In genomic region chr20:2692036-2692885, GRCh38 we compare ENCODE assay signal across 9 cellular contexts. TPM values are rescaled to one million over a fixed set of nuclear protein-coding genes. Genes with fewer than 3 reads are reported as not detected.
DNase-seq lines count a peak whose midpoint lies in the region; ATAC-seq, FAIRE-seq and TF ChIP-seq lines count a peak whose summit lies in the region.
"Had no signal": no experiment of that assay in that cellular context is flagged by ENCODE, and none has a peak within 500 bp of the region (broad histone marks: within the 10 kb centered on the region; RNA-seq: fewer than 3 reads in every experiment).

Gene EBF4, plus strand, starts transcription at chr20:2692780. Its CDS starts 866 bp downstream, at chr20:2693646.

- no peaks in the 10 kb centered on the region for H3K79me2 ChIP-seq in Karpas-422 (ENCODE audit: low read length)
- H3K79me2 ChIP-seq in fibroblast of lung (ENCODE audit: control insufficient read depth, insufficient read depth, low read length), result no peaks in the 10 kb centered on the region

- H3K27ac ChIP-seq in Karpas-422 (ENCODE audit: low read length) (no peak within 1 kb of the TSS), fibroblast of lung (ENCODE audit: insufficient read depth, low read length) (no peak within 1 kb of the TSS), vagina (peak within 1 kb of the TSS; percentile 82)
- no peak within 1 kb of the TSS for H3K27ac ChIP-seq in naive thymus-derived CD4-positive, alpha-beta T cell (ENCODE audit: low read depth, low read length)
- H3K27ac ChIP-seq: KMS-11 had no signal

- H2AFZ ChIP-seq in Karpas-422 (ENCODE audit: low read length), result no peak within 1 kb of the TSS
- H2AFZ ChIP-seq in fibroblast of lung (ENCODE audit: low read length), result peak within 1 kb of the TSS; percentile 44

- no peaks in the 10 kb centered on the region for H3K9me2 ChIP-seq in Karpas-422 (replicated peaks; ENCODE audit: insufficient read depth, low read length)

- H3K4me3 ChIP-seq in Karpas-422 (ENCODE audit: low read length) (peak within 1 kb of the TSS; percentile 15; the same call in 1 of the 2 replicates), fibroblast of lung (replicated peaks in 1 of 4; ENCODE audit: control extremely low read depth in 1 of 4, insufficient read depth in 1 of 4, low read depth in 3 of 4, low read length in 4 of 4) (peak within 1 kb of the TSS in 3 of 4 experiments; percentile 10 to 39 (median 33)), vagina (peak within 1 kb of the TSS; percentile 54 to 78)
- peak within 1 kb of the TSS; percentile 37 for H3K4me3 ChIP-seq in naive thymus-derived CD4-positive, alpha-beta T cell (ENCODE audit: low read length)

- POLR2A ChIA-PET in naive thymus-derived CD4-positive, alpha-beta T cell (lab: Charles Lee), result interaction anchor here (0.7 to 2.2 kb wide), 5 partner anchors 28 to 60 kb away, joined by 3 to 6 read pairs (median 3); partner anchors contain the start of gene IDH3B

- H4K20me1 ChIP-seq in Karpas-422 (ENCODE audit: insufficient read depth, low read depth, low read length) (no peaks in the 10 kb centered on the region), fibroblast of lung (ENCODE audit: control insufficient read depth, extremely low read depth, insufficient read depth, low read length) (no peaks in the 10 kb centered on the region)

- peak in 1 of 2 donors; percentile 74 for TF ChIP-seq POLR2A in vagina (IDR thresholded peaks at IDR 0.05)

- DNase-seq in D721Med (ENCODE audit: insufficient read length, low spot score), result peak; percentile 58
- DNase-seq in Karpas-422, result no peak
- DNase-seq in activated T-cell treated with anti-CD3 and anti-CD28 coated beads, Interleukin-2, amount 50 U/mL, for 48 hours, result peak; percentile 38 to 53
- DNase-seq in fibroblast of lung (ENCODE audit: low read depth in 2 of 2), result peak; percentile 13 to 21
- DNase-seq in naive thymus-derived CD4-positive, alpha-beta T cell, result peak in 7 of 9 donors; percentile 8 to 41 (median 24)
- DNase-seq in vagina (ENCODE audit: extremely low spot score in 2 of 2), result no peak
- no peak for DNase-seq in DMS114 treated with DMSO at 0.1 percent for 48 hours (lab: John Stamatoyannopoulos, UW; ENCODE audit: unreplicated experiment)

- H3K36me3 ChIP-seq in Karpas-422 (ENCODE audit: insufficient read depth, low read length) (no peaks in the 10 kb centered on the region), fibroblast of lung (ENCODE audit: control insufficient read depth, insufficient read depth, low read length) (no peaks in the 10 kb centered on the region), vagina (no peaks in the 10 kb centered on the region)
- no peaks in the 10 kb centered on the region for H3K36me3 ChIP-seq in naive thymus-derived CD4-positive, alpha-beta T cell (ENCODE audit: control insufficient read depth in 2 of 3, insufficient read depth in 3 of 3, low read length in 3 of 3)

- FAIRE-seq in D721Med (lab: Jason Lieb, UNC), result no peak

- peak within 1 kb of the TSS; percentile 62 to 96 (median 88) for H3K27ac Mint-ChIP-seq in naive thymus-derived CD4-positive, alpha-beta T cell

- H3K4me1 Mint-ChIP-seq in naive thymus-derived CD4-positive, alpha-beta T cell, result peaks cover 24 to 37% (median 31%) of the 10 kb centered on the region in 7 donors

- H3K36me3 Mint-ChIP-seq in naive thymus-derived CD4-positive, alpha-beta T cell, result peaks cover 0 to 9% (median 0%) of the 10 kb centered on the region in 5 donors

- H3K4me1 ChIP-seq in Karpas-422 (ENCODE audit: low read length) (peaks cover 9% of the 10 kb centered on the region), fibroblast of lung (ENCODE audit: control insufficient read depth, extremely low read depth, insufficient read depth, low read length) (no peaks in the 10 kb centered on the region), vagina (peaks cover 22% of the 10 kb centered on the region)
- H3K4me1 ChIP-seq in naive thymus-derived CD4-positive, alpha-beta T cell (ENCODE audit: control insufficient read depth in 2 of 2, insufficient read depth in 2 of 2, low read length in 2 of 2), result peaks cover 6 to 13% of the 10 kb centered on the region in 2 donors

- peaks cover 16 to 55% (median 23%) of the 10 kb centered on the region in 5 donors for H3K27me3 Mint-ChIP-seq in naive thymus-derived CD4-positive, alpha-beta T cell

- no peak within 1 kb of the TSS for H3K9ac ChIP-seq in Karpas-422 (ENCODE audit: low read length)
- H3K9ac ChIP-seq in fibroblast of lung (ENCODE audit: insufficient read depth, low read length), result no peak within 1 kb of the TSS
- H3K9ac ChIP-seq: KMS-11 had no signal

- H3K4me2 ChIP-seq in Karpas-422 (ENCODE audit: low read depth, low read length, poor library complexity, severe bottlenecking) (no peak within 1 kb of the TSS), fibroblast of lung (ENCODE audit: extremely low read depth, insufficient read depth, low read length) (peak within 1 kb of the TSS; percentile 80)
- H3K4me2 ChIP-seq: KMS-11 had no signal

- H3K9me3 ChIP-seq in Karpas-422 (ENCODE audit: low read length) (no peaks in the 10 kb centered on the region), fibroblast of lung (ENCODE audit: control insufficient read depth, insufficient read depth, low read depth, low read length) (no peaks in the 10 kb centered on the region), vagina (no peaks in the 10 kb centered on the region)
- H3K9me3 ChIP-seq in naive thymus-derived CD4-positive, alpha-beta T cell (ENCODE audit: control insufficient read depth in 2 of 3, low read length in 3 of 3), result no peaks in the 10 kb centered on the region

- peak within 1 kb of the TSS; percentile 85 to 99 (median 92) for H3K4me3 Mint-ChIP-seq in naive thymus-derived CD4-positive, alpha-beta T cell

- CTCF ChIA-PET in naive thymus-derived CD4-positive, alpha-beta T cell (lab: Charles Lee), result interaction anchor here (0.9 to 1.3 kb wide), 2 partner anchors 16 to 51 kb away, joined by 3 to 4 read pairs; no protein-coding TSS in a partner anchor

- no peaks in the 10 kb centered on the region for H3K27me3 ChIP-seq in Karpas-422 (ENCODE audit: low read length)
- H3K27me3 ChIP-seq in fibroblast of lung (ENCODE audit: control insufficient read depth, insufficient read depth, low read length), result peaks cover 43% of the 10 kb centered on the region
- H3K27me3 ChIP-seq in naive thymus-derived CD4-positive, alpha-beta T cell (ENCODE audit: control insufficient read depth in 2 of 2, insufficient read depth in 2 of 2, low read length in 2 of 2), result peaks cover 4 to 9% of the 10 kb centered on the region in 2 donors
- H3K27me3 ChIP-seq in vagina, result no peaks in the 10 kb centered on the region

- ATAC-seq in naive thymus-derived CD4-positive, alpha-beta T cell, result peak; percentile 10
- no peak for ATAC-seq in GM18868 (IDR thresholded peaks at IDR 0.05; ENCODE audit: unreplicated experiment)

- H3K9me3 Mint-ChIP-seq in naive thymus-derived CD4-positive, alpha-beta T cell, result peaks cover 0 to 4% (median 0%) of the 10 kb centered on the region in 11 donors

- no peak for TF ChIP-seq CTCF in D721Med (IDR thresholded peaks at IDR 0.05; ENCODE audit: insufficient read depth, missing control alignments)
- TF ChIP-seq CTCF in fibroblast of lung (conservative IDR thresholded peaks at IDR 0.05 in 1 of 2, IDR thresholded peaks at IDR 0.05 in 1 of 2; ENCODE audit: low read depth in 1 of 2, low read length in 2 of 2), result no peak
- no peak for TF ChIP-seq CTCF in vagina (IDR thresholded peaks at IDR 0.05)

- intact Hi-C loops in naive thymus-derived CD4-positive, alpha-beta T cell (cut with micrococcal nuclease), result loop anchor here in 1 of 2 donors (2.0 to 5.0 kb wide), 2 partner anchors 149 to 355 kb away; partner anchors contain the start of genes MRPS26, PCED1A and VPS16
- intact Hi-C loops in vagina (cut with DNase I), result no loop called here

RNA-seq across cellular contexts. Expression of gene EBF4, which starts in this region (rescaled TPM):
- 6.5 and 12.8 TPM in 2 replicates for total RNA-seq in Karpas-422 (2014; rRNA removed; shearing (Covaris generic); ENCODE audit: low replicate concordance)
- total RNA-seq in fibroblast of lung, result 0.99 and 2.1 TPM in 2 replicates
- 0.16 and 0.35 TPM in 2 replicates for polyA plus RNA-seq in fibroblast of lung
- 0.59 and 1.3 TPM in 2 replicates for polyA plus RNA-seq in fibroblast of lung (2012)
- polyA minus RNA-seq in fibroblast of lung (ENCODE audit: low replicate concordance), result 0.82 and 1.2 TPM in 2 replicates
- 10 to 100 TPM in 1 of 5 experiments, 1 to 10 TPM in 4; 5.2 to 10.5 (median 7.7) TPM for total RNA-seq in naive thymus-derived CD4-positive, alpha-beta T cell
- polyA plus RNA-seq in naive thymus-derived CD4-positive, alpha-beta T cell, result under 1 TPM; 0.09 to 0.33 TPM
- 23.1 TPM for total RNA-seq in vagina

Comparison
In these comparisons a context has a peak if more than half of its experiments do, and no peak if none do; other contexts are left out.
1. DNase-seq: peak in D721Med (single experiment), activated T-cell treated with anti-CD3 and anti-CD28 coated beads, Interleukin-2, amount 50 U/mL, for 48 hours (2 of 2), fibroblast of lung (2 of 2) and naive thymus-derived CD4-positive, alpha-beta T cell (7 of 9); none in Karpas-422 (single experiment), vagina (0 of 2) and DMS114 treated with DMSO at 0.1 percent for 48 hours (single experiment).
2. H3K4me3 ChIP-seq: peak in every context shown above with its lines; median percentile 66 in vagina; 37 in naive thymus-derived CD4-positive, alpha-beta T cell; 33 in fibroblast of lung; 15 in Karpas-422.